15 cellular contexts compared by ENCODE assay signal in genomic region chr11:100753562-100753961, GRCh38.
DNase-seq lines count a peak whose midpoint lies in the region; ATAC-seq and TF ChIP-seq lines count a peak whose summit lies in the region.
"Had no signal": no experiment of that assay in that cellular context is flagged by ENCODE, and none has a peak within 500 bp of the region (broad histone marks: within the 10 kb centered on the region; RNA-seq: fewer than 3 reads in every experiment).

No MANE protein-coding gene starts in this region.

- no peak overlapping the region for H2BK120ac ChIP-seq in neuronal stem cell (ENCODE audit: low read depth, low read length)

- no peak overlapping the region for H3K4ac ChIP-seq in neuronal stem cell (ENCODE audit: low read length)

- H3K9me3 ChIP-seq in HEK293 (ENCODE audit: control insufficient read depth, insufficient read depth, low read depth, low read length) (no peaks in the 10 kb centered on the region), neuronal stem cell (replicated peaks in 1 of 2; ENCODE audit: control insufficient read depth in 2 of 2, insufficient read depth in 1 of 2, low read depth in 1 of 2, low read length in 2 of 2) (peaks cover 3 to 9% of the 10 kb centered on the region in 2 donors), A673 (ENCODE audit: low read depth, low read length, poor library complexity, severe bottlenecking) (peaks cover 8% of the 10 kb centered on the region)

- no peak overlapping the region for H4K91ac ChIP-seq in neuronal stem cell (ENCODE audit: low read depth, low read length, poor library complexity)

- H2AFZ ChIP-seq in neuronal stem cell (ENCODE audit: low read length), result peak overlapping the region; percentile 51

- no TSS peak for BruUV-seq in A673 (replicated peaks; lab: Mats Ljungman, UMichigan)

- H2AK5ac ChIP-seq in neuronal stem cell (ENCODE audit: low read depth, low read length), result no peak overlapping the region

- CTCF ChIA-PET in HEK293 (lab: Yijun Ruan, JAX) (interaction anchor here (0.6 to 1.7 kb wide), 3 partner anchors 35 to 174 kb away, joined by 3 to 6 read pairs (median 4); no protein-coding TSS in a partner anchor), A673 (lab: Charles Lee) (no interaction called here)

- no peak overlapping the region for H2BK12ac ChIP-seq in neuronal stem cell (ENCODE audit: low read length)

- POLR2A ChIA-PET in HEK293 (lab: Yijun Ruan, JAX) (no interaction called here), A673 (lab: Charles Lee; ENCODE audit: low non-redundant PET) (no interaction called here)

- H2BK5ac ChIP-seq in neuronal stem cell (ENCODE audit: low read length), result no peak overlapping the region

- H3K4me3 ChIP-seq in HEK293 (ENCODE audit: low read depth, low read length) (no peak overlapping the region), neuronal stem cell (ENCODE audit: low read length in 2 of 2) (no peak overlapping the region), A673 (ENCODE audit: low read depth, low read length, poor library complexity, severe bottlenecking) (no peak overlapping the region)
- H3K4me3 ChIP-seq: skin epidermis had no signal

- no peak overlapping the region for H3K4me2 ChIP-seq in neuronal stem cell (ENCODE audit: insufficient read depth, low read length, poor library complexity, severe bottlenecking)

- no peaks in the 10 kb centered on the region for H3K36me3 ChIP-seq in HEK293 (ENCODE audit: control insufficient read depth in 2 of 2, insufficient read depth in 1 of 2, low read length in 2 of 2)
- H3K36me3 ChIP-seq in neuronal stem cell (replicated peaks in 1 of 2; ENCODE audit: control insufficient read depth in 2 of 2, insufficient read depth in 2 of 2, low read length in 2 of 2), result no peaks in the 10 kb centered on the region
- no peaks in the 10 kb centered on the region for H3K36me3 ChIP-seq in A673 (ENCODE audit: insufficient read depth, low read length, poor library complexity, severe bottlenecking)

- intact Hi-C loops in left ventricle myocardium superior (cut with micrococcal nuclease), result no loop called here
- intact Hi-C loops in A673 (cut with micrococcal nuclease; ENCODE audit: unreplicated experiment), result no loop called here

- no peaks in the 10 kb centered on the region for H3K4me1 ChIP-seq in HEK293 (ENCODE audit: control insufficient read depth, insufficient read depth, low read length)
- peaks cover 0 to 5% of the 10 kb centered on the region in 2 donors for H3K4me1 ChIP-seq in neuronal stem cell (ENCODE audit: control insufficient read depth in 2 of 2, insufficient read depth in 1 of 2, low read depth in 1 of 2, low read length in 2 of 2)
- H3K4me1 ChIP-seq in A673 (ENCODE audit: insufficient read depth, low read length, poor library complexity, severe bottlenecking), result peaks cover 15% of the 10 kb centered on the region

- H3K79me1 ChIP-seq in neuronal stem cell (ENCODE audit: low read depth, low read length), result no peaks in the 10 kb centered on the region

- peak; percentile 23 for DNase-seq in RPMI7951 (ENCODE audit: low read depth)
- DNase-seq in left ventricle myocardium superior, result no peak
- no peak for DNase-seq in neuronal stem cell (ENCODE audit: low spot score)
- DNase-seq in A673 (ENCODE audit: low spot score), result no peak
- DNase-seq in activated gamma-delta T cell (lab: John Stamatoyannopoulos, UW), result no peak
- DNase-seq: activated CD4-positive, CD25-positive, alpha-beta regulatory T cell treated with anti-CD3 and anti-CD28 coated beads, Interleukin-2, amount 50 U/mL, for 72 hours; foreskin fibroblast; NCI-H146; NCI-H526; stimulated activated naive CD4-positive, alpha-beta T cell treated with Interleukin-2 at 50 U/mL for 16 hours had no signal

- no peak overlapping the region for H2BK15ac ChIP-seq in neuronal stem cell (ENCODE audit: low read length)

- H3K27me3 ChIP-seq in neuronal stem cell (ENCODE audit: control insufficient read depth in 3 of 3, insufficient read depth in 3 of 3, low read depth in 1 of 3, low read length in 3 of 3) (no peaks in the 10 kb centered on the region), A673 (replicated peaks; ENCODE audit: insufficient read depth, low read depth, low read length, poor library complexity) (no peaks in the 10 kb centered on the region)

- no peak overlapping the region for H4K8ac ChIP-seq in neuronal stem cell (ENCODE audit: low read depth, low read length)

- no peak overlapping the region for H3K27ac ChIP-seq in HEK293 (ENCODE audit: extremely low read depth, low read depth, low read length)
- H3K27ac ChIP-seq in neuronal stem cell (replicated peaks; ENCODE audit: low read length), result no peak overlapping the region
- no peak overlapping the region for H3K27ac ChIP-seq in A673 (ENCODE audit: low read depth, low read length, poor library complexity, severe bottlenecking)
- H3K27ac ChIP-seq: RWPE1 had no signal

- no CpG with 5 or more reads among the region's 4 CpGs for WGBS in neuronal stem cell (ENCODE audit: extremely low coverage in 2 of 2, insufficient read length in 2 of 2, insufficient replicate concordance in 1 of 2), 2 donors

- no peak overlapping the region for H3K9ac ChIP-seq in neuronal stem cell (ENCODE audit: low read depth, low read length, poor library complexity)

- H3K18ac ChIP-seq in neuronal stem cell (ENCODE audit: low read length), result no peak overlapping the region

- no peak overlapping the region for H3K14ac ChIP-seq in neuronal stem cell (ENCODE audit: low read length)

- TF ChIP-seq CTCF in HEK293 (tag by site-specific recombination; IDR thresholded peaks at IDR 0.05) (no peak), A673 (conservative IDR thresholded peaks at IDR 0.05; ENCODE audit: low read depth, low read length) (no peak)

- ATAC-seq in left ventricle myocardium superior, result peak; percentile 52
- ATAC-seq in GM19455 (IDR thresholded peaks at IDR 0.05; ENCODE audit: unreplicated experiment), result no peak
- ATAC-seq: activated naive CD4-positive, alpha-beta T cell treated with anti-CD3 and anti-CD28 coated beads, Interleukin-2, amount 50 U/mL, for 72 hours had no signal

- no peak overlapping the region for H3K23ac ChIP-seq in neuronal stem cell (ENCODE audit: low read depth, low read length, poor library complexity)

TF ChIP-seq in HEK293, 187 proteins besides CTCF, POLR2A, EP300 and RAD21:
- TF ChIP-seq WT1 (tag by site-specific recombination; IDR thresholded peaks at IDR 0.05) (no peak), ZNF274 (IDR thresholded peaks at IDR 0.05; ENCODE audit: low read length) (no peak), ZNF274 (tag by site-specific recombination; IDR thresholded peaks at IDR 0.05; ENCODE audit: borderline replicate concordance) (no peak), FEZF1 (tag by site-specific recombination; IDR thresholded peaks at IDR 0.05) (no peak), PRDM10 (tag by site-specific recombination; IDR thresholded peaks at IDR 0.05) (0 out of 2 replicates have a peak, but pooled peaks have one; percentile 58), ZNF521 (tag by site-specific recombination; IDR thresholded peaks at IDR 0.05) (no peak), ZNF580 (tag by site-specific recombination; IDR thresholded peaks at IDR 0.05) (no peak), ZNF341 (tag by site-specific recombination; IDR thresholded peaks at IDR 0.05; ENCODE audit: low read depth) (peak; percentile 61)
